In genomic region chr22:43078522-43078921, GRCh38 we compare ENCODE assay signal across 1 cellular context.
A peak's percentile ranks its signal among the peaks of the same experiment; 100 is the strongest.
TF ChIP-seq lines count a peak whose summit lies in the region.

No MANE protein-coding gene starts in this region.

TF ChIP-seq in HepG2, 621 proteins besides CTCF, POLR2A, EP300 and RAD21 (continued from another document and continues in another):
- TF ChIP-seq MLXIP (CRISPR knock-in tag; IDR thresholded peaks at IDR 0.05; ENCODE audit: borderline replicate concordance) (no peak), GRHL1 (CRISPR knock-in tag; conservative IDR thresholded peaks at IDR 0.05) (no peak), ZNF274 (CRISPR knock-in tag; IDR thresholded peaks at IDR 0.05) (no peak), CREB3 (CRISPR knock-in tag; IDR thresholded peaks at IDR 0.05) (no peak), FOXM1 (CRISPR knock-in tag; IDR thresholded peaks at IDR 0.05) (no peak), ZNF75D (CRISPR knock-in tag; IDR thresholded peaks at IDR 0.05; ENCODE audit: borderline replicate concordance) (no peak), ZNF547 (CRISPR knock-in tag; IDR thresholded peaks at IDR 0.05) (no peak), FOXK1 (CRISPR knock-in tag; IDR thresholded peaks at IDR 0.05; ENCODE audit: borderline replicate concordance, low read depth) (peak; percentile 69; the same call in 1 of the 2 replicates), GABPA (IDR thresholded peaks at IDR 0.05; ENCODE audit: low read depth, low read length) (no peak), GABPA (CRISPR knock-in tag; IDR thresholded peaks at IDR 0.05; ENCODE audit: low read depth) (no peak), SIN3A (IDR thresholded peaks at IDR 0.05; ENCODE audit: borderline replicate concordance, low read depth, low read length) (no peak), ZSCAN30 (CRISPR knock-in tag; IDR thresholded peaks at IDR 0.05) (no peak), NR2C2 (CRISPR knock-in tag; IDR thresholded peaks at IDR 0.05; ENCODE audit: borderline replicate concordance) (peak; percentile 78), BRCA1 (CRISPR knock-in tag; IDR thresholded peaks at IDR 0.05) (no peak), MED1 (CRISPR knock-in tag; IDR thresholded peaks at IDR 0.05) (0 out of 2 replicates have a peak, but pooled peaks have one; percentile 33), ZNF644 (CRISPR knock-in tag; IDR thresholded peaks at IDR 0.05; ENCODE audit: low read depth) (peak; percentile 47; the same call in 1 of the 2 replicates), ZNF251 (CRISPR knock-in tag; IDR thresholded peaks at IDR 0.05) (no peak), ZNF713 (CRISPR knock-in tag; IDR thresholded peaks at IDR 0.05) (no peak), ZNF792 (CRISPR knock-in tag; IDR thresholded peaks at IDR 0.05) (no peak), CERS6 (CRISPR knock-in tag; IDR thresholded peaks at IDR 0.05) (no peak), MIER3 (CRISPR knock-in tag; IDR thresholded peaks at IDR 0.05; ENCODE audit: borderline replicate concordance) (no peak), FOSL1 (CRISPR knock-in tag; IDR thresholded peaks at IDR 0.05; ENCODE audit: borderline replicate concordance) (no peak), ZNF142 (CRISPR knock-in tag; IDR thresholded peaks at IDR 0.05) (no peak), ZNF709 (CRISPR knock-in tag; IDR thresholded peaks at IDR 0.05) (no peak), TAF15 (IDR thresholded peaks at IDR 0.05; ENCODE audit: low read depth, low read length, poor library complexity, severe bottlenecking) (no peak), TGIF2 (CRISPR knock-in tag; IDR thresholded peaks at IDR 0.05) (no peak), EZH2 (conservative IDR thresholded peaks at IDR 0.05; ENCODE audit: low read depth, low read length) (no peak), JDP2 (CRISPR knock-in tag; IDR thresholded peaks at IDR 0.05; ENCODE audit: borderline replicate concordance) (no peak), UBTF (CRISPR knock-in tag; IDR thresholded peaks at IDR 0.05) (no peak), ZNF367 (CRISPR knock-in tag; IDR thresholded peaks at IDR 0.05; ENCODE audit: borderline replicate concordance) (no peak), STAG1 (CRISPR knock-in tag; IDR thresholded peaks at IDR 0.05) (no peak), IKZF4 (CRISPR knock-in tag; IDR thresholded peaks at IDR 0.05; ENCODE audit: borderline replicate concordance, low read depth, not compliant biosample characterization) (no peak), HIVEP1 (CRISPR knock-in tag; IDR thresholded peaks at IDR 0.05) (no peak), HDAC1 (CRISPR knock-in tag; IDR thresholded peaks at IDR 0.05) (peak; percentile 56; the same call in 1 of the 2 replicates), HES4 (CRISPR knock-in tag; IDR thresholded peaks at IDR 0.05; ENCODE audit: borderline replicate concordance) (no peak), RFX5 (IDR thresholded peaks at IDR 0.05; ENCODE audit: low read depth, low read length) (no peak), SMARCC2 (IDR thresholded peaks at IDR 0.05) (no peak), ZC3H13 (CRISPR knock-in tag; IDR thresholded peaks at IDR 0.05) (no peak), KDM2A (CRISPR knock-in tag; IDR thresholded peaks at IDR 0.05; ENCODE audit: borderline replicate concordance, low read depth) (0 out of 2 replicates have a peak, but pooled peaks have one; percentile 26), ZBTB8A (CRISPR knock-in tag; IDR thresholded peaks at IDR 0.05; ENCODE audit: borderline replicate concordance, low read depth) (no peak), PLSCR1 (CRISPR knock-in tag; IDR thresholded peaks at IDR 0.05; ENCODE audit: borderline replicate concordance) (no peak), ZSCAN31 (CRISPR knock-in tag; IDR thresholded peaks at IDR 0.05; ENCODE audit: low read depth) (no peak), ZBTB38 (CRISPR knock-in tag; IDR thresholded peaks at IDR 0.05) (no peak), ZNF572 (CRISPR knock-in tag; IDR thresholded peaks at IDR 0.05) (no peak), SSRP1 (CRISPR knock-in tag; IDR thresholded peaks at IDR 0.05) (no peak), SKI (IDR thresholded peaks at IDR 0.05; ENCODE audit: partially characterized antibody) (no peak), HOXA7 (CRISPR knock-in tag; IDR thresholded peaks at IDR 0.05) (no peak), CEBPB (IDR thresholded peaks at IDR 0.05; ENCODE audit: borderline replicate concordance, low read depth, low read length) (peak; percentile 65; the same call in 1 of the 2 replicates), E2F5 (CRISPR knock-in tag; conservative IDR thresholded peaks at IDR 0.05) (no peak), ZNF33B (CRISPR knock-in tag; IDR thresholded peaks at IDR 0.05) (no peak), MBNL3 (CRISPR knock-in tag; conservative IDR thresholded peaks at IDR 0.05) (no peak), CREB1 (IDR thresholded peaks at IDR 0.05) (peak; percentile 39; the same call in 1 of the 2 replicates), CREB1 (CRISPR knock-in tag; IDR thresholded peaks at IDR 0.05) (no peak), ZBTB21 (CRISPR knock-in tag; IDR thresholded peaks at IDR 0.05) (no peak), ELF3 (CRISPR knock-in tag; IDR thresholded peaks at IDR 0.05) (peak; percentile 75), KAT2B (IDR thresholded peaks at IDR 0.05; ENCODE audit: borderline replicate concordance, low read depth, low read length) (no peak), ZNF879 (CRISPR knock-in tag; IDR thresholded peaks at IDR 0.05) (no peak)
